8 cellular contexts compared by ENCODE assay signal in genomic region chr10:110226926-110227641, GRCh38. TPM values are rescaled to one million over a fixed set of nuclear protein-coding genes. Genes with fewer than 3 reads are reported as not detected.
DNase-seq lines count a peak whose midpoint lies in the region; ATAC-seq lines count a peak whose summit lies in the region.

No MANE protein-coding gene starts in this region.

- CTCF ChIA-PET in activated CD8-positive, alpha-beta memory T cell treated with anti-CD3 and anti-CD28 coated beads, Interleukin-2, amount 10 ng/mL, durations not matched to agents 7 days and 5 days (lab: Charles Lee), result interaction anchor here (1.7 to 12.6 kb wide), 2 partner anchors 16 to 48 kb away, joined by 5 to 154 read pairs; partner anchors contain the start of gene MXI1

- peak overlapping the region; percentile 75 for H3K27ac ChIP-seq in mesodermal cell (ENCODE audit: low read depth, low read length, severe bottlenecking)

- WGBS in mesodermal cell (ENCODE audit: insufficient coverage in 2 of 2), 2 experiments, result 7 to 10% methylated on average over 14 to 18 of the region's 71 CpGs

- no peaks in the 10 kb centered on the region for H3K36me3 ChIP-seq in endocrine pancreas (ENCODE audit: control insufficient read depth, insufficient read depth, low read length)
- peaks cover 29% of the 10 kb centered on the region for H3K36me3 ChIP-seq in mesodermal cell (ENCODE audit: control insufficient read depth, insufficient read depth, low read length)

- peaks cover 8% of the 10 kb centered on the region for H3K36me3 Mint-ChIP-seq in activated CD8-positive, alpha-beta memory T cell treated with anti-CD3 and anti-CD28 coated beads, Interleukin-2, amount 10 ng/mL, durations not matched to agents 7 days and 5 days

- H3K27me3 ChIP-seq in endocrine pancreas (ENCODE audit: control insufficient read depth, insufficient read depth, low read length), result no peaks in the 10 kb centered on the region

- H3K9me3 ChIP-seq in endocrine pancreas (ENCODE audit: control insufficient read depth, low read length), result no peaks in the 10 kb centered on the region
- no peaks in the 10 kb centered on the region for H3K9me3 ChIP-seq in mesodermal cell (ENCODE audit: control insufficient read depth, low read length)

- peak overlapping the region; percentile 91 for H3K27ac Mint-ChIP-seq in activated CD8-positive, alpha-beta memory T cell treated with anti-CD3 and anti-CD28 coated beads, Interleukin-2, amount 10 ng/mL, durations not matched to agents 7 days and 5 days

- peak; percentile 57 to 89 for DNase-seq in NCI-H446 (lab: John Stamatoyannopoulos, UW)
- no peak for DNase-seq in NCI-H446 treated with DMSO at 0.1 percent for 48 hours (lab: John Stamatoyannopoulos, UW)
- DNase-seq in NOMO-1 (lab: John Stamatoyannopoulos, UW; ENCODE audit: unreplicated experiment in 2 of 2), result peak; percentile 79 to 96
- DNase-seq in activated CD8-positive, alpha-beta memory T cell treated with anti-CD3 and anti-CD28 coated beads, Interleukin-2, amount 10 ng/mL, durations not matched to agents 7 days and 5 days, result peak; percentile 63
- DNase-seq in stimulated activated CD8-positive, alpha-beta memory T cell treated with anti-CD3 and anti-CD28 coated beads, Interleukin-7, amount 100 ng/mL, for 4 hours (ENCODE audit: low read depth in 2 of 2), result peak; percentile 63 to 77

- H3K27me3 Mint-ChIP-seq in activated CD8-positive, alpha-beta memory T cell treated with anti-CD3 and anti-CD28 coated beads, Interleukin-2, amount 10 ng/mL, durations not matched to agents 7 days and 5 days, result peaks cover 7% of the 10 kb centered on the region

- H3K4me1 ChIP-seq in endocrine pancreas (ENCODE audit: control insufficient read depth, insufficient read depth, low read length), result peaks cover 3% of the 10 kb centered on the region
- peaks cover 10% of the 10 kb centered on the region for H3K4me1 ChIP-seq in mesodermal cell (ENCODE audit: control insufficient read depth, insufficient read depth, low read length, poor library complexity, severe bottlenecking)

- peak overlapping the region; percentile 5 for H3K9ac ChIP-seq in endocrine pancreas (ENCODE audit: control insufficient read depth, insufficient read depth, low read length)

- no peaks in the 10 kb centered on the region for H3K9me3 Mint-ChIP-seq in activated CD8-positive, alpha-beta memory T cell treated with anti-CD3 and anti-CD28 coated beads, Interleukin-2, amount 10 ng/mL, durations not matched to agents 7 days and 5 days (ENCODE audit: low read depth)

- peaks cover 26% of the 10 kb centered on the region for H3K4me1 Mint-ChIP-seq in activated CD8-positive, alpha-beta memory T cell treated with anti-CD3 and anti-CD28 coated beads, Interleukin-2, amount 10 ng/mL, durations not matched to agents 7 days and 5 days

- ATAC-seq in activated CD8-positive, alpha-beta memory T cell treated with anti-CD3 and anti-CD28 coated beads, Interleukin-2, amount 10 ng/mL, durations not matched to agents 7 days and 5 days, result peak; percentile 32
- no peak for ATAC-seq in HG03139 (IDR thresholded peaks at IDR 0.05; ENCODE audit: unreplicated experiment)

- H3K4me3 ChIP-seq in endocrine pancreas (ENCODE audit: control insufficient read depth, insufficient read depth, low read length), result peak overlapping the region; percentile 62
- H3K4me3 ChIP-seq in mesodermal cell (ENCODE audit: extremely low read depth, insufficient read depth, low read length, poor library complexity, severe bottlenecking), result peak overlapping the region; percentile 58

- peak overlapping the region; percentile 90 for H3K4me3 Mint-ChIP-seq in activated CD8-positive, alpha-beta memory T cell treated with anti-CD3 and anti-CD28 coated beads, Interleukin-2, amount 10 ng/mL, durations not matched to agents 7 days and 5 days

RNA-seq across cellular contexts. Expression of gene MXI1, which starts 19.7 kb away (rescaled TPM):
- 10 to 100 TPM; 13.6 to 29.1 TPM for total RNA-seq in activated CD8-positive, alpha-beta memory T cell treated with anti-CD3 and anti-CD28 coated beads, Interleukin-2, amount 10 ng/mL, durations not matched to agents 7 days and 5 days
- polyA plus RNA-seq in mesodermal cell (2013, experiment 1 of 2), result 31.7 TPM
- 29.5 TPM for polyA plus RNA-seq in mesodermal cell (2013, experiment 2 of 2)
